ENCODE assay signal across 9 cellular contexts in the genomic region with DNA sequence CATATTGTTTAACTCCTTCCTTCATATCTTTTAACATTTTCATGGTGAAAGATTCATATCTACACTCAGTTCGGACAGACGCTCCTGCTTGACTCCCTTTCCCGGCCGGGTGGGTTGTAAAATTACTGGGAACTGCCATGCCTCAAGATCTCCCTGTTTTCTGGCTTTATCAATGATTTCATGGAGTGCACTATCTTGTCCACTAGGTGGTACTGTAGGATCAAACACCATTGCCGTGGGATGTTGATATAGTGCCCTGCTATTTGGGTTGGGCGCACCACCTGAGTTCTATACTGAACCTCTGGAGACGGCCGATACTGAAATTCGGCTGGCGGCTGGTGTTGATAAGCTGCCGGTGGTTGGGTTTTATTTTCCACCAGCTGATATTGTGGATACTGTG. TPM values are rescaled to one million over a fixed set of nuclear protein-coding genes. Genes with fewer than 3 reads are reported as not detected.
A peak's percentile ranks its signal among the peaks of the same experiment; 100 is the strongest.
DNase-seq lines count a peak whose midpoint lies in the region; ATAC-seq and TF ChIP-seq lines count a peak whose summit lies in the region.
"Had no signal": no experiment of that assay in that cellular context is flagged by ENCODE, and none has a peak within 500 bp of the region (broad histone marks: within the 10 kb centered on the region; RNA-seq: fewer than 3 reads in every experiment).

No MANE protein-coding gene starts in this region.

- peak; percentile 72 for TF ChIP-seq CTCF in OCI-LY7 (conservative IDR thresholded peaks at IDR 0.05; ENCODE audit: low read length)
- TF ChIP-seq CTCF in mammary epithelial cell (conservative IDR thresholded peaks at IDR 0.05 in 1 of 2, IDR thresholded peaks at IDR 0.05 in 1 of 2; ENCODE audit: extremely low read depth in 1 of 2, insufficient read depth in 1 of 2, low read depth in 1 of 2, low read length in 2 of 2): no peak

- BruUV-seq in OCI-LY7 (replicated peaks; lab: Mats Ljungman, UMichigan) (no TSS peak), mammary epithelial cell (replicated peaks; lab: Mats Ljungman, UMichigan) (no TSS peak)

- H4K20me1 ChIP-seq in OCI-LY7 (ENCODE audit: insufficient read depth, low read length) (no peaks in the 10 kb centered on the region), mammary epithelial cell (ENCODE audit: insufficient read depth, low read length) (no peaks in the 10 kb centered on the region)
- H4K20me1 ChIP-seq: BLaER1 had no signal

- H3K79me2 ChIP-seq in OCI-LY7 (ENCODE audit: insufficient read depth, low read depth, low read length): no peaks in the 10 kb centered on the region
- no peaks in the 10 kb centered on the region for H3K79me2 ChIP-seq in mammary epithelial cell (ENCODE audit: insufficient read depth, low read length)

- ATAC-seq in activated CD4-positive, alpha-beta T cell treated with anti-CD3 and anti-CD28 coated beads for 36 hours: peak; percentile 55
- ATAC-seq in stimulated activated effector memory CD8-positive, alpha-beta T cell treated with anti-CD3 and anti-CD28 coated beads, Interleukin-12 subunit alpha, Interleukin-12 subunit beta, amount 100 ng/mL, for 72 hours: peak; percentile 69
- no peak for ATAC-seq in HG02840 (IDR thresholded peaks at IDR 0.05; ENCODE audit: low FRiP score, unreplicated experiment)

- no peak overlapping the region for H3K27ac ChIP-seq in OCI-LY7 (ENCODE audit: low read depth, low read length, poor library complexity, severe bottlenecking)
- no peak overlapping the region for H3K27ac ChIP-seq in mammary epithelial cell (ENCODE audit: insufficient read depth, low read depth, low read length)
- H3K27ac ChIP-seq: BLaER1 had no signal

- H3K9me2 ChIP-seq in OCI-LY7 (ENCODE audit: insufficient read depth, low read length): no peaks in the 10 kb centered on the region

- H3K4me1 ChIP-seq in OCI-LY7 (ENCODE audit: insufficient read depth, low read length, poor library complexity, severe bottlenecking) (peaks cover 21% of the 10 kb centered on the region), mammary epithelial cell (ENCODE audit: insufficient read depth, low read length) (no peaks in the 10 kb centered on the region)
- H3K4me1 ChIP-seq: BLaER1 had no signal

- no peaks in the 10 kb centered on the region for H3K9me3 Mint-ChIP-seq in activated CD4-positive, alpha-beta T cell treated with anti-CD3 and anti-CD28 coated beads for 36 hours (ENCODE audit: low read depth)
- no peaks in the 10 kb centered on the region for H3K9me3 Mint-ChIP-seq in stimulated activated effector memory CD8-positive, alpha-beta T cell treated with anti-CD3 and anti-CD28 coated beads, Interleukin-12 subunit alpha, Interleukin-12 subunit beta, amount 100 ng/mL, for 72 hours

- H3K4me1 Mint-ChIP-seq in activated CD4-positive, alpha-beta T cell treated with anti-CD3 and anti-CD28 coated beads for 36 hours: no peaks in the 10 kb centered on the region
- peaks cover 15% of the 10 kb centered on the region for H3K4me1 Mint-ChIP-seq in stimulated activated effector memory CD8-positive, alpha-beta T cell treated with anti-CD3 and anti-CD28 coated beads, Interleukin-12 subunit alpha, Interleukin-12 subunit beta, amount 100 ng/mL, for 72 hours

- POLR2A ChIA-PET in activated CD4-positive, alpha-beta T cell treated with anti-CD3 and anti-CD28 coated beads for 36 hours (lab: Charles Lee): no interaction called here
- POLR2A ChIA-PET in OCI-LY7 (lab: Charles Lee): no interaction called here

- DNase-seq in activated CD4-positive, alpha-beta T cell treated with anti-CD3 and anti-CD28 coated beads for 36 hours: peak; percentile 39
- DNase-seq in activated CD4-positive, alpha-beta T cell treated with anti-CD3 and anti-CD28 coated beads for 1 hour: no peak
- peak; percentile 67 for DNase-seq in OCI-LY7 (ENCODE audit: low spot score)
- peak; percentile 82 to 92 for DNase-seq in erythroblast (lab: John Stamatoyannopoulos, UW)
- DNase-seq in stimulated activated effector memory CD8-positive, alpha-beta T cell treated with anti-CD3 and anti-CD28 coated beads, Interleukin-12 subunit alpha, Interleukin-12 subunit beta, amount 100 ng/mL, for 72 hours (ENCODE audit: low spot score in 2 of 2): peak; percentile 2 to 62
- no peak for DNase-seq in ureter (ENCODE audit: low spot score)
- DNase-seq in mammary epithelial cell: no peak

- H3K27me3 Mint-ChIP-seq in activated CD4-positive, alpha-beta T cell treated with anti-CD3 and anti-CD28 coated beads for 36 hours: no peaks in the 10 kb centered on the region

- no peak overlapping the region for H3K4me3 ChIP-seq in OCI-LY7 (ENCODE audit: low read depth, low read length, poor library complexity, severe bottlenecking)
- no peak overlapping the region for H3K4me3 ChIP-seq in mammary epithelial cell (replicated peaks in 1 of 3; ENCODE audit: insufficient read depth in 1 of 3, low read depth in 2 of 3, low read length in 3 of 3)
- H3K4me3 ChIP-seq: BLaER1 had no signal

- no peak overlapping the region for H3K9ac ChIP-seq in mammary epithelial cell (ENCODE audit: insufficient read depth, low read length)
- H3K9ac ChIP-seq: BLaER1 had no signal

- H3K27me3 ChIP-seq in mammary epithelial cell (ENCODE audit: insufficient read depth, low read length): no peaks in the 10 kb centered on the region
- H3K27me3 ChIP-seq: BLaER1 had no signal

- no peaks in the 10 kb centered on the region for H3K9me3 ChIP-seq in OCI-LY7 (ENCODE audit: low read length)
- no peaks in the 10 kb centered on the region for H3K9me3 ChIP-seq in mammary epithelial cell (replicated peaks; ENCODE audit: insufficient read depth, low read length)
- H3K9me3 ChIP-seq: BLaER1 had no signal

- in situ Hi-C loops in mammary epithelial cell (cut with MboI; ENCODE audit: low sequenced_read_pairs in 2 of 2): no loop called here

- H3K4me2 ChIP-seq in OCI-LY7 (ENCODE audit: low read length): no peak overlapping the region
- H3K4me2 ChIP-seq in mammary epithelial cell (ENCODE audit: insufficient read depth, low read depth, low read length): no peak overlapping the region
- H3K4me2 ChIP-seq: BLaER1 had no signal

- dilution Hi-C loops in mammary epithelial cell (cut with HindIII; ENCODE audit: low sequenced_read_pairs): no loop called here

- no peak overlapping the region for H3K4me3 Mint-ChIP-seq in activated CD4-positive, alpha-beta T cell treated with anti-CD3 and anti-CD28 coated beads for 36 hours
- H3K4me3 Mint-ChIP-seq in stimulated activated effector memory CD8-positive, alpha-beta T cell treated with anti-CD3 and anti-CD28 coated beads, Interleukin-12 subunit alpha, Interleukin-12 subunit beta, amount 100 ng/mL, for 72 hours: no peak overlapping the region

- H3K36me3 ChIP-seq in OCI-LY7 (ENCODE audit: insufficient read depth, low read length) (no peaks in the 10 kb centered on the region), mammary epithelial cell (ENCODE audit: insufficient read depth, low read length) (no peaks in the 10 kb centered on the region)
- H3K36me3 ChIP-seq: BLaER1 had no signal

- CTCF ChIA-PET in activated CD4-positive, alpha-beta T cell treated with anti-CD3 and anti-CD28 coated beads for 36 hours (lab: Charles Lee): interaction anchor here (2.4 kb wide), 1 partner anchor 122 kb away, joined by 10 read pairs; no protein-coding TSS in a partner anchor
- CTCF ChIA-PET in OCI-LY7 (lab: Charles Lee; ENCODE audit: unreplicated experiment): no interaction called here
- CTCF ChIA-PET in mammary epithelial cell (lab: Charles Lee; ENCODE audit: low non-redundant PET): no interaction called here

- TF ChIP-seq POLR2A in erythroblast (IDR thresholded peaks at IDR 0.05; ENCODE audit: low read length): no peak

- no peak overlapping the region for H3K27ac Mint-ChIP-seq in activated CD4-positive, alpha-beta T cell treated with anti-CD3 and anti-CD28 coated beads for 36 hours
- no peak overlapping the region for H3K27ac Mint-ChIP-seq in stimulated activated effector memory CD8-positive, alpha-beta T cell treated with anti-CD3 and anti-CD28 coated beads, Interleukin-12 subunit alpha, Interleukin-12 subunit beta, amount 100 ng/mL, for 72 hours

- no CpG with 5 or more reads among the region's 11 CpGs for WGBS in mammary epithelial cell (ENCODE audit: low coverage, missing lambda C conversion rate)

- H2AFZ ChIP-seq in OCI-LY7 (ENCODE audit: low read length): no peak overlapping the region
- no peak overlapping the region for H2AFZ ChIP-seq in mammary epithelial cell (ENCODE audit: low read depth, low read length)

- no peaks in the 10 kb centered on the region for H3K36me3 Mint-ChIP-seq in activated CD4-positive, alpha-beta T cell treated with anti-CD3 and anti-CD28 coated beads for 36 hours (ENCODE audit: low read depth)
- H3K36me3 Mint-ChIP-seq in stimulated activated effector memory CD8-positive, alpha-beta T cell treated with anti-CD3 and anti-CD28 coated beads, Interleukin-12 subunit alpha, Interleukin-12 subunit beta, amount 100 ng/mL, for 72 hours: no peaks in the 10 kb centered on the region

- intact Hi-C loops in activated CD4-positive, alpha-beta T cell treated with anti-CD3 and anti-CD28 coated beads for 36 hours (cut with DNase I, micrococcal nuclease): loop anchor here (1.0 kb wide), 1 partner anchor 121 kb away; no protein-coding TSS in a partner anchor
- intact Hi-C loops in OCI-LY7 (cut with micrococcal nuclease; ENCODE audit: unreplicated experiment) (loop anchor here (1.0 kb wide), 1 partner anchor 121 kb away; no protein-coding TSS in a partner anchor), mammary epithelial cell (cut with micrococcal nuclease) (no loop called here)

RNA-seq across cellular contexts. Expression of a gene that starts 53.2 kb away (rescaled TPM):
- not detected for total RNA-seq in activated CD4-positive, alpha-beta T cell treated with anti-CD3 and anti-CD28 coated beads for 36 hours
- not detected in 2 replicates for total RNA-seq in OCI-LY7 (2014; rRNA removed; shearing (Covaris generic))
- total RNA-seq in OCI-LY7 (2022) (not detected in 2 replicates), ureter (not detected), mammary epithelial cell (not detected)
- not detected for polyA plus RNA-seq in mammary epithelial cell
- polyA minus RNA-seq in mammary epithelial cell: not detected

RNA-seq across cellular contexts. Expression of a gene that starts 54.2 kb away (rescaled TPM):
- not detected for total RNA-seq in activated CD4-positive, alpha-beta T cell treated with anti-CD3 and anti-CD28 coated beads for 36 hours
- 13.7 and 16.3 TPM in 2 replicates for total RNA-seq in OCI-LY7 (2014; rRNA removed; shearing (Covaris generic))
- total RNA-seq in OCI-LY7 (2022): 18.8 and 20.3 TPM in 2 replicates
- not detected for total RNA-seq in ureter
- total RNA-seq in mammary epithelial cell: not detected
- polyA plus RNA-seq in mammary epithelial cell: not detected
- polyA minus RNA-seq in mammary epithelial cell: not detected

Comparison
In these comparisons a context has a peak if more than half of its experiments do, and no peak if none do; other contexts are left out.
1. DNase-seq: peak in activated CD4-positive, alpha-beta T cell treated with anti-CD3 and anti-CD28 coated beads for 36 hours (single experiment), OCI-LY7 (single experiment), erythroblast (2 of 2) and stimulated activated effector memory CD8-positive, alpha-beta T cell treated with anti-CD3 and anti-CD28 coated beads, Interleukin-12 subunit alpha, Interleukin-12 subunit beta, amount 100 ng/mL, for 72 hours (2 of 2); none in activated CD4-positive, alpha-beta T cell treated with anti-CD3 and anti-CD28 coated beads for 1 hour (single experiment), ureter (single experiment) and mammary epithelial cell (single experiment).